Comparison of ENCODE assay signal across 8 cellular contexts in the genomic region with DNA sequence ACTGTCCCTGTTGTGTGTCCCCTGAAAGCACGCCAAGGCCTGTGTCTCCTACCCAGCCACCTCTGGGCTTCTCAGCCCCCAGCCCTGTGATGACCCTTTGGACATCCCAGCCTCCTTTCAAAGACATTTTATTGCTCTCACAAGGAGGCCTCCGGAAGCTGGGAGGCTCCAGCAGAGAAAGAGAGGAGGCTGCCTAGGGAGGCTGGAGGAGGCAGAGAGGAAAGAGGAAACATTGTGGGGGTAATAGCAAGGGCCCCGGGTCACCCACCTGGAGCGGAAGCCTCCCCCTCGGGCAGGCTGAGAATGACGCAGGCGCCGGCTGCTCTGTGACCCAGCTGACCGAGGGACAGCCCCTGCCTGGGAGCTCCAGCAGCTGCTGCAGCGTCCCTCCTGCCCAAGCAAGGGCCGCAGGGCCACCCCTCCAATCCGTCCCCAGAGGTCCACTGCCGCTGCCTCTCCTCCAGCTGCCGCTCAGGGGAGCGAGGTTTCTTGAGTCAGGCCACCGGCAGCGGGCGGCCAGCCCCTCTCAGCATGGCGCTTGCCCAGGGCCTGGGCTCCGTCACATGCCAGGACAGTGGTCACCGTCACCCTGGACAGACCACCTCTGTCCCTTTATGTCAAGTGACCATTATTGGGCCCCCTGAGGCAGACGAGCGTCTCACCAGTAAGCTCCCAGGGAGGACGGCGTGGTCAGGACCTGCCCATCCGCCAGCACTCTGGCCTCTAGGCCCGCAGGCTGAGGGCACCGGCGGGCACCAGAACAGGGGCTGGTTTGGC. TPM values are rescaled to one million over a fixed set of nuclear protein-coding genes. Genes with fewer than 3 reads are reported as not detected.
DNase-seq lines count a peak whose midpoint lies in the region; ATAC-seq and TF ChIP-seq lines count a peak whose summit lies in the region.
"Had no signal": no experiment of that assay in that cellular context is flagged by ENCODE, and none has a peak within 500 bp of the region (broad histone marks: within the 10 kb centered on the region; RNA-seq: fewer than 3 reads in every experiment).

No MANE protein-coding gene starts in this region.

- TF ChIP-seq POLR2A in spleen (IDR thresholded peaks at IDR 0.05), result no peak

- ATAC-seq in GM21737 (IDR thresholded peaks at IDR 0.05; ENCODE audit: unreplicated experiment) (peak; percentile 44), GM18870 (IDR thresholded peaks at IDR 0.05; ENCODE audit: unreplicated experiment) (no peak)

- WGBS in spleen, 5 donors, result 23 to 37% (median 34%) methylated on average over 18 to 29 of the region's 29 CpGs

- TF ChIP-seq CTCF in left ventricle myocardium inferior (IDR thresholded peaks at IDR 0.05; ENCODE audit: borderline replicate concordance) (no peak), spleen (IDR thresholded peaks at IDR 0.05 in 8 of 11, conservative IDR thresholded peaks at IDR 0.05 in 3 of 11) (no peak)

- H3K27me3 ChIP-seq in SJCRH30 (no peaks in the 10 kb centered on the region), left ventricle myocardium inferior (ENCODE audit: low read depth) (no peaks in the 10 kb centered on the region), spleen (replicated peaks in 1 of 7) (peaks cover 0 to 78% (median 11%) of the 10 kb centered on the region in 7 donors)

- intact Hi-C loops in left ventricle myocardium inferior (cut with micrococcal nuclease) (loop anchor here (5.0 kb wide), 1 partner anchor 96 kb away; no protein-coding TSS in a partner anchor), spleen (cut with DNase I; ENCODE audit: low total_unique reads) (loop anchor here (10.0 kb wide), 1 partner anchor 228 kb away; no protein-coding TSS in a partner anchor)

- H3K27ac ChIP-seq in SJCRH30, result peak overlapping the region; percentile 29
- H3K27ac ChIP-seq in left ventricle myocardium inferior (replicated peaks), result peak overlapping the region; percentile 58
- H3K27ac ChIP-seq in spleen, result peak overlapping the region in 4 of 8 donors; percentile 16 to 57 (median 26)

- H3K4me1 ChIP-seq in SJCRH30 (peaks cover 31% of the 10 kb centered on the region), left ventricle myocardium inferior (peaks cover 61% of the 10 kb centered on the region), spleen (peaks cover 32 to 80% (median 68%) of the 10 kb centered on the region in 6 donors)

- H3K4me3 ChIP-seq in SJCRH30, result peak overlapping the region; percentile 58
- H3K4me3 ChIP-seq in left ventricle myocardium inferior, result peak overlapping the region; percentile 64
- H3K4me3 ChIP-seq in spleen, result peak overlapping the region in 7 of 8 donors; percentile 24 to 65 (median 42)

- H3K36me3 ChIP-seq in SJCRH30, result no peaks in the 10 kb centered on the region
- H3K36me3 ChIP-seq in left ventricle myocardium inferior, result no peaks in the 10 kb centered on the region
- no peaks in the 10 kb centered on the region for H3K36me3 ChIP-seq in spleen

- H3K9me3 ChIP-seq in SJCRH30 (replicated peaks) (no peaks in the 10 kb centered on the region), left ventricle myocardium inferior (replicated peaks) (no peaks in the 10 kb centered on the region), spleen (no peaks in the 10 kb centered on the region)

- DNase-seq in SJCRH30, result peak; percentile 96 to 97
- DNase-seq in left ventricle myocardium inferior, result peak; percentile 64
- DNase-seq in spleen, result peak; percentile 92
- no peak for DNase-seq in HUDEP-2 (lab: John Stamatoyannopoulos, UW; ENCODE audit: unreplicated experiment in 76 of 76)
- no peak for DNase-seq in stimulated activated CD4-positive, alpha-beta T cell treated with anti-CD3 and anti-CD28 coated beads, Interleukin-12 subunit alpha, Interleukin-12 subunit beta, amount 100 ng/mL, for 4 hours
- DNase-seq: NCI-H1436 treated with DMSO at 0.1 percent for 48 hours had no signal

RNA-seq across cellular contexts. Expression of a gene that starts 29.3 kb away (rescaled TPM):
- total RNA-seq in SJCRH30 (2014; rRNA removed; shearing (Covaris generic)), result 2,768 and 3,121 TPM in 2 replicates
- total RNA-seq in left ventricle myocardium inferior (342 TPM), spleen (1,000 to 10,000 TPM; 1,726 to 6,270 (median 2,803) TPM)
- 1,000 to 10,000 TPM; 1,119 to 1,902 (median 1,793) TPM for polyA plus RNA-seq in spleen

RNA-seq across cellular contexts. Expression of a gene that starts 44.9 kb away (rescaled TPM):
- total RNA-seq in SJCRH30 (2014; rRNA removed; shearing (Covaris generic)), result 0.43 and 0.61 TPM in 2 replicates
- total RNA-seq in left ventricle myocardium inferior (0.38 TPM), spleen (1 to 10 TPM; 1.2 to 4.0 (median 2.8) TPM)
- 1 to 10 TPM in 1 of 3 donors, under 1 TPM in 2; 0.41 to 2.6 (median 0.76) TPM for polyA plus RNA-seq in spleen

Comparison
In these comparisons a context has a peak if more than half of its experiments do, and no peak if none do; other contexts are left out.
1. DNase-seq: peak in SJCRH30 (2 of 2), left ventricle myocardium inferior (single experiment) and spleen (single experiment); none in HUDEP-2 (0 of 76) and stimulated activated CD4-positive, alpha-beta T cell treated with anti-CD3 and anti-CD28 coated beads, Interleukin-12 subunit alpha, Interleukin-12 subunit beta, amount 100 ng/mL, for 4 hours (single experiment).
2. Peak in every context shown above with its lines, with median percentiles within 50 percentile points of each other: H3K4me3 ChIP-seq.